2 cellular contexts compared by ENCODE assay signal in the genomic region with DNA sequence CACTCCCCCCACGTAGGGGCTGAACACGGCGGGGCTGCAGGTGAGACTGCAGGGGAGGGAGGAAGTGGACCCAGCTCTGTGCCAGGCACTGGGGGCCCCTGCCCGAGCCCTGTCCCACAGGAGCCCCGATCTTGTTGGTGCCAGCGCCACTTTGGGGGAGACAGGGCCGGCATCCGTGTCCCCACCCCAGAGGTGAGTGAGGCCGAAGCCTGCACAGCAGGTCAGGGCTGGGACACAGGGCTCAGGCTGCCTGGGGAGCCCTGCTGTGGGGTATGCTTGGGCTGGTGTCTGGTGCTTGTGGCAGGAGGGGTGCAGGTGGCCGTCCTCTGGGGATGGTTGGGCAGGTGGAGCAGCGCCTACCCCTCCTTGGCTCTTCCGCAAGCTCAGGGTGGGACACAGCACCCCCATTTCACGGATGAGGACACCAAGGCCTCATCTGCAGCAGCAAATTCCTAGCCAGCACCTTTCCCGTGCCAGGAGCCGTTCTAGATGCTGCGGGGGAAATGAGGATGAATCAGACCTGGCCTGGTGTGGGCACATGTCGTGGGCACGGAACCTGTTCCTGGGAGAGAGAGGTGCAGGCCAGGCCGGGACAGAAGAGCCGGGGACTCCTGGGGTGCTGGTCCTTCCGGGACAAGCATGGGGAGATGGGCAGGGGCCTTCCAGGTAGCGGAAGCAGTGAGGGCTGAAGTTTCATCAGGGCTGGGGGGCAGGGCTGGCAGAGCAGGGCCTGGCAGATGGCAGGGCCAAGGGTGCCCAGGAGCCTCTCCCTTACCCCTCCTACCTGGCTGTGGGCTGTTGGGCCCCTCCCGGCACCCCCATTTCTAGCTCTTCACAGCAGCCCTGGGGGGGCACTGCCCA.
TF ChIP-seq lines count a peak whose summit lies in the region.

No MANE protein-coding gene starts in this region.

TF ChIP-seq in GM23338, 12 proteins besides CTCF, POLR2A, EP300 and RAD21:
- TF ChIP-seq, protein P1, sequence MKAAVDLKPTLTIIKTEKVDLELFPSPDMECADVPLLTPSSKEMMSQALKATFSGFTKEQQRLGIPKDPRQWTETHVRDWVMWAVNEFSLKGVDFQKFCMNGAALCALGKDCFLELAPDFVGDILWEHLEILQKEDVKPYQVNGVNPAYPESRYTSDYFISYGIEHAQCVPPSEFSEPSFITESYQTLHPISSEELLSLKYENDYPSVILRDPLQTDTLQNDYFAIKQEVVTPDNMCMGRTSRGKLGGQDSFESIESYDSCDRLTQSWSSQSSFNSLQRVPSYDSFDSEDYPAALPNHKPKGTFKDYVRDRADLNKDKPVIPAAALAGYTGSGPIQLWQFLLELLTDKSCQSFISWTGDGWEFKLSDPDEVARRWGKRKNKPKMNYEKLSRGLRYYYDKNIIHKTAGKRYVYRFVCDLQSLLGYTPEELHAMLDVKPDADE (IDR thresholded peaks at IDR 0.05): no peak
- TF ChIP-seq, protein P2, sequence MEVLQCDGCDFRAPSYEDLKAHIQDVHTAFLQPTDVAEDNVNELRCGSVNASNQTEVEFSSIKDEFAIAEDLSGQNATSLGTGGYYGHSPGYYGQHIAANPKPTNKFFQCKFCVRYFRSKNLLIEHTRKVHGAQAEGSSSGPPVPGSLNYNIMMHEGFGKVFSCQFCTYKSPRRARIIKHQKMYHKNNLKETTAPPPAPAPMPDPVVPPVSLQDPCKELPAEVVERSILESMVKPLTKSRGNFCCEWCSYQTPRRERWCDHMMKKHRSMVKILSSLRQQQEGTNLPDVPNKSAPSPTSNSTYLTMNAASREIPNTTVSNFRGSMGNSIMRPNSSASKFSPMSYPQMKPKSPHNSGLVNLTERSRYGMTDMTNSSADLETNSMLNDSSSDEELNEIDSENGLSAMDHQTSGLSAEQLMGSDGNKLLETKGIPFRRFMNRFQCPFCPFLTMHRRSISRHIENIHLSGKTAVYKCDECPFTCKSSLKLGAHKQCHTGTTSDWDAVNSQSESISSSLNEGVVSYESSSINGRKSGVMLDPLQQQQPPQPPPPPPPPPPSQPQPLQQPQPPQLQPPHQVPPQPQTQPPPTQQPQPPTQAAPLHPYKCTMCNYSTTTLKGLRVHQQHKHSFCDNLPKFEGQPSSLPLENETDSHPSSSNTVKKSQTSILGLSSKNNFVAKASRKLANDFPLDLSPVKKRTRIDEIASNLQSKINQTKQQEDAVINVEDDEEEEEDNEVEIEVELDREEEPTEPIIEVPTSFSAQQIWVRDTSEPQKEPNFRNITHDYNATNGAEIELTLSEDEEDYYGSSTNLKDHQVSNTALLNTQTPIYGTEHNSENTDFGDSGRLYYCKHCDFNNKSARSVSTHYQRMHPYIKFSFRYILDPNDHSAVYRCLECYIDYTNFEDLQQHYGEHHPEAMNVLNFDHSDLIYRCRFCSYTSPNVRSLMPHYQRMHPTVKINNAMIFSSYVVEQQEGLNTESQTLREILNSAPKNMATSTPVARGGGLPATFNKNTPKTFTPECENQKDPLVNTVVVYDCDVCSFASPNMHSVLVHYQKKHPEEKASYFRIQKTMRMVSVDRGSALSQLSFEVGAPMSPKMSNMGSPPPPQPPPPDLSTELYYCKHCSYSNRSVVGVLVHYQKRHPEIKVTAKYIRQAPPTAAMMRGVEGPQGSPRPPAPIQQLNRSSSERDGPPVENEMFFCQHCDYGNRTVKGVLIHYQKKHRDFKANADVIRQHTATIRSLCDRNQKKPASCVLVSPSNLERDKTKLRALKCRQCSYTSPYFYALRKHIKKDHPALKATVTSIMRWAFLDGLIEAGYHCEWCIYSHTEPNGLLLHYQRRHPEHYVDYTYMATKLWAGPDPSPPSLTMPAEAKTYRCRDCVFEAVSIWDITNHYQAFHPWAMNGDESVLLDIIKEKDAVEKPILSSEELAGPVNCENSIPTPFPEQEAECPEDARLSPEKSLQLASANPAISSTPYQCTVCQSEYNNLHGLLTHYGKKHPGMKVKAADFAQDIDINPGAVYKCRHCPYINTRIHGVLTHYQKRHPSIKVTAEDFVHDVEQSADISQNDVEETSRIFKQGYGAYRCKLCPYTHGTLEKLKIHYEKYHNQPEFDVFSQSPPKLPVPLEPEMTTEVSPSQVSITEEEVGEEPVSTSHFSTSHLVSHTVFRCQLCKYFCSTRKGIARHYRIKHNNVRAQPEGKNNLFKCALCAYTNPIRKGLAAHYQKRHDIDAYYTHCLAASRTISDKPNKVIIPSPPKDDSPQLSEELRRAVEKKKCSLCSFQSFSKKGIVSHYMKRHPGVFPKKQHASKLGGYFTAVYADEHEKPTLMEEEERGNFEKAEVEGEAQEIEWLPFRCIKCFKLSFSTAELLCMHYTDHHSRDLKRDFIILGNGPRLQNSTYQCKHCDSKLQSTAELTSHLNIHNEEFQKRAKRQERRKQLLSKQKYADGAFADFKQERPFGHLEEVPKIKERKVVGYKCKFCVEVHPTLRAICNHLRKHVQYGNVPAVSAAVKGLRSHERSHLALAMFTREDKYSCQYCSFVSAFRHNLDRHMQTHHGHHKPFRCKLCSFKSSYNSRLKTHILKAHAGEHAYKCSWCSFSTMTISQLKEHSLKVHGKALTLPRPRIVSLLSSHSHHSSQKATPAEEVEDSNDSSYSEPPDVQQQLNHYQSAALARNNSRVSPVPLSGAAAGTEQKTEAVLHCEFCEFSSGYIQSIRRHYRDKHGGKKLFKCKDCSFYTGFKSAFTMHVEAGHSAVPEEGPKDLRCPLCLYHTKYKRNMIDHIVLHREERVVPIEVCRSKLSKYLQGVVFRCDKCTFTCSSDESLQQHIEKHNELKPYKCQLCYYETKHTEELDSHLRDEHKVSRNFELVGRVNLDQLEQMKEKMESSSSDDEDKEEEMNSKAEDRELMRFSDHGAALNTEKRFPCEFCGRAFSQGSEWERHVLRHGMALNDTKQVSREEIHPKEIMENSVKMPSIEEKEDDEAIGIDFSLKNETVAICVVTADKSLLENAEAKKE (CRISPR knock-in tag; IDR thresholded peaks at IDR 0.05): no peak

TF ChIP-seq in H1, 55 proteins besides CTCF, POLR2A, EP300 and RAD21:
- TF ChIP-seq TEAD4 (IDR thresholded peaks at IDR 0.05; ENCODE audit: low read depth, low read length) (no peak), JUN (IDR thresholded peaks at IDR 0.05; ENCODE audit: low read depth, low read length) (no peak), E2F6 (IDR thresholded peaks at IDR 0.05) (no peak), BCL11A (IDR thresholded peaks at IDR 0.05; ENCODE audit: low read depth in 2 of 2, low read length in 2 of 2) (no peak), BACH1 (IDR thresholded peaks at IDR 0.05; ENCODE audit: low read length) (no peak)
TF ChIP-seq in H1: peak in this region for 0.
